1 cellular context compared by ENCODE assay signal in genomic region chr9:97578846-97579245, GRCh38.
TF ChIP-seq lines count a peak whose summit lies in the region.

No MANE protein-coding gene starts in this region.

TF ChIP-seq in IMR-90, 13 proteins besides CTCF, POLR2A, EP300 and RAD21 (continued from another document):
- no peak for TF ChIP-seq BHLHE40 (IDR thresholded peaks at IDR 0.05; ENCODE audit: low read depth, low read length)
- no peak for TF ChIP-seq ELK1 (IDR thresholded peaks at IDR 0.05; ENCODE audit: borderline replicate concordance, low read depth, low read length)
- no peak for TF ChIP-seq RFX5 (IDR thresholded peaks at IDR 0.05; ENCODE audit: low read depth, low read length)
- TF ChIP-seq NFE2L2 (IDR thresholded peaks at IDR 0.05; ENCODE audit: low read depth, low read length): no peak
